Comparison of ENCODE assay signal across 1 cellular context in genomic region chr7:140416560-140416959, GRCh38.
A peak's percentile ranks its signal among the peaks of the same experiment; 100 is the strongest.
TF ChIP-seq lines count a peak whose summit lies in the region.

No MANE protein-coding gene starts in this region.

TF ChIP-seq in K562, 482 proteins besides CTCF, POLR2A, EP300 and RAD21:
- TF ChIP-seq BRF1 (IDR thresholded peaks at IDR 0.05; ENCODE audit: borderline replicate concordance, extremely low read depth, insufficient read length) (no peak), POLR3A (IDR thresholded peaks at IDR 0.05; ENCODE audit: borderline replicate concordance, extremely low read depth, insufficient read depth, insufficient read length) (no peak), GTF2B (IDR thresholded peaks at IDR 0.05; ENCODE audit: extremely low read depth, insufficient read length) (no peak), CCNT2 (IDR thresholded peaks at IDR 0.05; ENCODE audit: borderline replicate concordance, extremely low read depth, insufficient read length, low read depth, low read length) (no peak), RHOXF2B (CRISPR knock-in tag; conservative IDR thresholded peaks at IDR 0.05) (no peak), MCM3 (IDR thresholded peaks at IDR 0.05) (0 out of 2 replicates have a peak, but pooled peaks have one; percentile 48), YY1 (IDR thresholded peaks at IDR 0.05; ENCODE audit: borderline replicate concordance in 1 of 3, control insufficient read depth in 1 of 3, extremely low read depth in 1 of 3, insufficient read depth in 3 of 3, insufficient read length in 1 of 3, insufficient replicate concordance in 2 of 3, low read depth in 1 of 3, low read length in 2 of 3) (peak in 1 of 3 experiments; percentile 33), ZNF584 (CRISPR knock-in tag; IDR thresholded peaks at IDR 0.05; ENCODE audit: low read depth) (no peak)
